10 cellular contexts compared by ENCODE assay signal in the genomic region with DNA sequence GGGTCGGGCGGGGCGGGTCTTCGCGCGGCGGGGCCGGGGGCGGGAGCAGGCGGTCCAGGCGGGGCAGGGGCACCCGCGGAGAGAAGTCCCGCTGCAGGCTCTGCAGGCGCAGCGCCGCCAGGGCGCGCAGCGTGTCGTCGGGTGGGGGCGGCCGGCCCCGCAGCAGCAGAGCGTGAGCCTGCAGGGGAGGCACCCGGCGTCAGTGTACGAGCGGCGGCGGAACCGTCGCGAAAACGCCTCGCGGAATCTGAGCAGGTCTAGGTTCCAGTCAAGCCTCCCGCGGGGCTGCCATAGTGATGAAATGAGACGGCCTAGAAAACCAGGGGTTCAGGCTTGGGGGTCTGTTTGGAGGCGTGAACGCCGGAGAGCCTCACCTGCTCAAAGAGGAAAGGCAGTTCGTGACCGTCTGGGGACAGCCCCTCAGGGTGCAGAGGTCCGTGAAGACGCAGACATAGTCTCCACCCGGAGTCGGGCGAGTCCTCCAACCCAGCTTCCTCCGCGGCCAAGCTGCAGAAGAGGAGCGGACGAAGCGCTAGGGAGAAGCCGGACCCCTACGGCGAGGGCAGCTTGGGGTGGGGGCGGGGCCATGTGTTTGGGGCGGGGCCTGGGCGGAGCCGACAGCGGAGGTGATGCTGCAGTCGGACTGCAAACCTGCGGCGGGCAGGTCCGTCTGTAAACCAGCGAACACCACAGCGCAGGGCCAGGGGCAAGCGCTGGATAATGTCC. TPM values are rescaled to one million over a fixed set of nuclear protein-coding genes. Genes with fewer than 3 reads are reported as not detected.
A peak's percentile ranks its signal among the peaks of the same experiment; 100 is the strongest.
DNase-seq lines count a peak whose midpoint lies in the region; ATAC-seq, FAIRE-seq and TF ChIP-seq lines count a peak whose summit lies in the region.
"Had no signal": no experiment of that assay in that cellular context is flagged by ENCODE, and none has a peak within 500 bp of the region (broad histone marks: within the 10 kb centered on the region; RNA-seq: fewer than 3 reads in every experiment).

No MANE protein-coding gene starts in this region.

- 21 to 39% methylated on average over 39 to 71 of the region's 71 CpGs for WGBS in endodermal cell (ENCODE audit: insufficient coverage in 1 of 2, insufficient read length in 1 of 2), 2 experiments

- peaks cover 37% of the 10 kb centered on the region for H3K36me3 Mint-ChIP-seq in endodermal cell (ENCODE audit: low read depth)

- no peak overlapping the region for H3K27ac Mint-ChIP-seq in endodermal cell

- TF ChIP-seq POLR2A in GM12892 (IDR thresholded peaks at IDR 0.05; ENCODE audit: low read depth, low read length) (no peak), gastrocnemius medialis (IDR thresholded peaks at IDR 0.05) (no peak)

- ATAC-seq in gastrocnemius medialis = no peak

- H3K4me1 ChIP-seq in endodermal cell (ENCODE audit: control insufficient read depth, insufficient read depth, low read length) (peaks cover 6% of the 10 kb centered on the region), gastrocnemius medialis (peaks cover 52 to 57% of the 10 kb centered on the region in 2 donors)

- intact Hi-C loops in gastrocnemius medialis (cut with DNase I; ENCODE audit: low total_unique reads) (no loop called here), cardiac septum (cut with DNase I) (no loop called here)

- peak; percentile 44 for TF ChIP-seq CTCF in endodermal cell (conservative IDR thresholded peaks at IDR 0.05)
- TF ChIP-seq CTCF in gastrocnemius medialis (IDR thresholded peaks at IDR 0.05 in 4 of 5, conservative IDR thresholded peaks at IDR 0.05 in 1 of 5) = no peak

- H3K9ac ChIP-seq in endodermal cell (ENCODE audit: extremely low read depth, low read length, poor library complexity, severe bottlenecking) = no peak overlapping the region

- H3K9me3 ChIP-seq in endodermal cell (ENCODE audit: control insufficient read depth, low read length) (no peaks in the 10 kb centered on the region), gastrocnemius medialis (no peaks in the 10 kb centered on the region)

- H3K27me3 ChIP-seq in endodermal cell (ENCODE audit: control insufficient read depth, insufficient read depth, low read length, poor library complexity, severe bottlenecking) = peaks cover 48% of the 10 kb centered on the region
- no peaks in the 10 kb centered on the region for H3K27me3 ChIP-seq in gastrocnemius medialis

- H3K4me3 Mint-ChIP-seq in endodermal cell = peak overlapping the region; percentile 58
- H3K4me3 Mint-ChIP-seq: brain had no signal

- H3K27ac ChIP-seq in endodermal cell (ENCODE audit: low read depth, low read length) (no peak overlapping the region), gastrocnemius medialis (peak overlapping the region; percentile 10 to 100 (median 66))

- no peaks in the 10 kb centered on the region for H3K9me3 Mint-ChIP-seq in endodermal cell
- H3K9me3 Mint-ChIP-seq: brain had no signal

- in situ Hi-C loops in gastrocnemius medialis (cut with MboI; ENCODE audit: low sequenced_read_pairs in 4 of 4) = loop anchor here in 1 of 4 donors (10.0 kb wide), 1 partner anchor 56 kb away; no protein-coding TSS in a partner anchor

- H3K4me1 Mint-ChIP-seq in endodermal cell = peaks cover 24% of the 10 kb centered on the region

- H3K4me3 ChIP-seq in endodermal cell (ENCODE audit: low read length) (no peak overlapping the region), gastrocnemius medialis (no peak overlapping the region)

- peaks cover 16% of the 10 kb centered on the region for H3K36me3 ChIP-seq in endodermal cell (ENCODE audit: control insufficient read depth, insufficient read depth, low read length)
- H3K36me3 ChIP-seq in gastrocnemius medialis = peaks cover 0 to 49% of the 10 kb centered on the region in 2 donors

- DNase-seq in GM12892 (ENCODE audit: insufficient read length) (peak; percentile 69), endodermal cell (peak; percentile 97), gastrocnemius medialis (no peak), NCI-H2171 treated with DMSO at 0.1 percent for 48 hours (lab: John Stamatoyannopoulos, UW) (no peak), cardiac septum (ENCODE audit: low spot score) (no peak), NCI-H2081 treated with DMSO at 0.1 percent for 48 hours (lab: John Stamatoyannopoulos, UW) (no peak), hepatic stellate cell (ENCODE audit: low spot score) (no peak)
- DNase-seq in activated CD4-positive, alpha-beta T cell treated with anti-CD3 and anti-CD28 coated beads for 48 hours = peak; percentile 59
- DNase-seq: SHP77 had no signal

- peaks cover 57% of the 10 kb centered on the region for H3K27me3 Mint-ChIP-seq in endodermal cell (ENCODE audit: insufficient read depth)

- FAIRE-seq in GM12892 (lab: Jason Lieb, UNC) = peak; percentile 87

RNA-seq across cellular contexts. Expression of a gene that starts 6.4 kb away (rescaled TPM):
- 8.8 TPM for polyA plus RNA-seq in GM12892 (2012; ENCODE audit: missing spikeins)
- total RNA-seq in endodermal cell = 10 to 100 TPM; 13.7 to 24.3 TPM
- 19.2 TPM for polyA plus RNA-seq in endodermal cell (2013, experiment 1 of 2)
- polyA plus RNA-seq in endodermal cell (2013, experiment 2 of 2) = 15.1 TPM
- 10 to 100 TPM; 13.4 to 36.0 (median 31.3) TPM for total RNA-seq in gastrocnemius medialis
- 20.2 TPM for total RNA-seq in cardiac septum

RNA-seq across cellular contexts. Expression of a gene that starts 11.3 kb away (rescaled TPM):
- polyA plus RNA-seq in GM12892 (2012; ENCODE audit: missing spikeins) = 15.9 TPM
- 10 to 100 TPM; 32.4 to 38.0 TPM for total RNA-seq in endodermal cell
- polyA plus RNA-seq in endodermal cell (2013, experiment 1 of 2) = 24.3 TPM
- 24.1 TPM for polyA plus RNA-seq in endodermal cell (2013, experiment 2 of 2)
- total RNA-seq in gastrocnemius medialis = 1 to 10 TPM; 3.9 to 5.2 (median 4.2) TPM
- 21.9 TPM for total RNA-seq in cardiac septum

RNA-seq across cellular contexts. Expression of a gene that starts 11.3 kb away (rescaled TPM):
- polyA plus RNA-seq in GM12892 (2012; ENCODE audit: missing spikeins) = 1.6 TPM
- total RNA-seq in endodermal cell (1 to 10 TPM in 1 of 2 donors, under 1 TPM in 1; 0.70 to 1.7 TPM), gastrocnemius medialis (1 to 10 TPM; 2.0 to 4.6 (median 4.0) TPM), cardiac septum (1.2 TPM)
- polyA plus RNA-seq in endodermal cell (2013, experiment 1 of 2) = 1.2 TPM
- polyA plus RNA-seq in endodermal cell (2013, experiment 2 of 2) = 0.62 TPM

RNA-seq across cellular contexts. Expression of a gene that starts 12.0 kb away (rescaled TPM):
- polyA plus RNA-seq in GM12892 (2012; ENCODE audit: missing spikeins) = 17.1 TPM
- total RNA-seq in endodermal cell = 10 to 100 TPM in 1 of 2 donors, 1 to 10 TPM in 1; 9.9 to 18.9 TPM
- polyA plus RNA-seq in endodermal cell (2013, experiment 1 of 2) = 16.0 TPM
- 17.5 TPM for polyA plus RNA-seq in endodermal cell (2013, experiment 2 of 2)
- total RNA-seq in gastrocnemius medialis = under 1 TPM; 0.22 to 0.41 (median 0.40) TPM
- total RNA-seq in cardiac septum = 7.0 TPM

Comparison
In these comparisons a context has a peak if more than half of its experiments do, and no peak if none do; other contexts are left out.
1. DNase-seq: peak in GM12892 (single experiment), activated CD4-positive, alpha-beta T cell treated with anti-CD3 and anti-CD28 coated beads for 48 hours (single experiment) and endodermal cell (single experiment); none in gastrocnemius medialis (0 of 2), NCI-H2171 treated with DMSO at 0.1 percent for 48 hours (single experiment), cardiac septum (single experiment), NCI-H2081 treated with DMSO at 0.1 percent for 48 hours (single experiment) and hepatic stellate cell (single experiment).